ENCODE assay signal across 10 cellular contexts in the genomic region with DNA sequence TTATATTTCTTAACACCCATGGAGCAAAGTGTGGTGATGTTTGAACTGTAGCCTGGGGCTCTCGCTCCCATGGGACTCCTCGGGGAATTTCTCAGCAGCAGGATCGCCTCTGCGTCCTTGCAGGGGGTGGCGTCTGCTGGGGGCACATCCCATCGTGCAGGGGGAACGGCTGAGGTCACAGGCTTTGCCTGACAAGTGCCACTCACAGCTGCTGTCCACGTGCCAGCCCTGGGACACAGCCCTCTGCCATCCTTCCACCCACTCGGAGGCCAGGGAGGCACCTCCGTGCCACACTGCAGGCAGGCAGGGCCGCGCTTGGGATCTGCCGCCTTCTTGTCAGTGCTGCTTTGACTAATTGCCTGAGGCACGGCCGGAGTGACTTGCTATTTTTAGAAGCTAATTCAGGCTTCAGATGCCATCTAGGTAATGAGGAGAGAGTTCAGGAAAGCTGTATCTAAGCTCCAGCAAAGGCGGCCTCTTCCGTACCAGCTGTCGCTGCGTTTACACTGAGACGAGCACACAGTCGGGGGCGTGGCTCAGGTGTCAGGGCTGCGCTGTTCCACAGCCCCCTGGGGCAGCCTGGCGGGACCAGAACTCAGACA. TPM values are rescaled to one million over a fixed set of nuclear protein-coding genes. Genes with fewer than 3 reads are reported as not detected.
A peak's percentile ranks its signal among the peaks of the same experiment; 100 is the strongest.
DNase-seq lines count a peak whose midpoint lies in the region; ATAC-seq lines count a peak whose summit lies in the region.
"Had no signal": no experiment of that assay in that cellular context is flagged by ENCODE, and none has a peak within 500 bp of the region (broad histone marks: within the 10 kb centered on the region; RNA-seq: fewer than 3 reads in every experiment).

No MANE protein-coding gene starts in this region.

- ATAC-seq in left ventricle myocardium superior (peak; percentile 77), HG03354 (IDR thresholded peaks at IDR 0.05; ENCODE audit: poor library complexity, severe bottlenecking, unreplicated experiment) (no peak), HG02642 (IDR thresholded peaks at IDR 0.05; ENCODE audit: poor library complexity, unreplicated experiment) (no peak)

- no peaks in the 10 kb centered on the region for H3K36me3 ChIP-seq in SJCRH30
- H3K36me3 ChIP-seq: ovary had no signal

- 0 out of 2 replicates have a peak, but pooled peaks cover 8% of the 10 kb centered on the region for H3K4me1 ChIP-seq in SJCRH30

- DNase-seq in NCI-H1436 treated with DMSO at 0.1 percent for 48 hours (lab: John Stamatoyannopoulos, UW) (peak; percentile 95), SJCRH30 (peak; percentile 68 to 71), left ventricle myocardium superior (peak; percentile 78), MV-4-11 (lab: John Stamatoyannopoulos, UW) (no peak)
- DNase-seq in activated T-cell treated with anti-CD3 and anti-CD28 coated beads, Interleukin-2, amount 50 U/mL, for 1 hour: no peak
- DNase-seq: activated CD8-positive, alpha-beta memory T cell treated with anti-CD3 and anti-CD28 coated beads for 24 hours; ovary had no signal

- H3K9me3 ChIP-seq in SJCRH30 (replicated peaks): no peaks in the 10 kb centered on the region
- H3K9me3 ChIP-seq: ovary had no signal

- H3K4me3 ChIP-seq in SJCRH30: peak overlapping the region; percentile 9
- H3K4me3 ChIP-seq: ovary had no signal

- intact Hi-C loops in left ventricle myocardium superior (cut with micrococcal nuclease): no loop called here

- no peaks in the 10 kb centered on the region for H3K27me3 ChIP-seq in SJCRH30
- H3K27me3 ChIP-seq: ovary had no signal

- H3K27ac ChIP-seq in SJCRH30: peak overlapping the region; percentile 63
- H3K27ac ChIP-seq in temporal lobe (ENCODE audit: low read depth, low read length): peak overlapping the region; percentile 27
- H3K27ac ChIP-seq: ovary had no signal

RNA-seq across cellular contexts. Expression of a gene that starts 45.7 kb away (rescaled TPM):
- total RNA-seq in SJCRH30 (2014; rRNA removed; shearing (Covaris generic)): 43.0 and 51.4 TPM in 2 replicates
- total RNA-seq in left ventricle myocardium superior: 94.5 TPM
- 48.4 TPM for total RNA-seq in temporal lobe

RNA-seq across cellular contexts. Expression of a gene that starts 59.5 kb away (rescaled TPM):
- total RNA-seq in SJCRH30 (2014; rRNA removed; shearing (Covaris generic)): 34.5 and 37.6 TPM in 2 replicates
- total RNA-seq in left ventricle myocardium superior (178 TPM), temporal lobe (74.5 TPM)

Comparison
In these comparisons a context has a peak if more than half of its experiments do, and no peak if none do; other contexts are left out.
1. DNase-seq: peak in NCI-H1436 treated with DMSO at 0.1 percent for 48 hours (single experiment), SJCRH30 (2 of 2) and left ventricle myocardium superior (single experiment); none in activated T-cell treated with anti-CD3 and anti-CD28 coated beads, Interleukin-2, amount 50 U/mL, for 1 hour (single experiment) and MV-4-11 (single experiment).